9 cellular contexts compared by ENCODE assay signal in the genomic region with DNA sequence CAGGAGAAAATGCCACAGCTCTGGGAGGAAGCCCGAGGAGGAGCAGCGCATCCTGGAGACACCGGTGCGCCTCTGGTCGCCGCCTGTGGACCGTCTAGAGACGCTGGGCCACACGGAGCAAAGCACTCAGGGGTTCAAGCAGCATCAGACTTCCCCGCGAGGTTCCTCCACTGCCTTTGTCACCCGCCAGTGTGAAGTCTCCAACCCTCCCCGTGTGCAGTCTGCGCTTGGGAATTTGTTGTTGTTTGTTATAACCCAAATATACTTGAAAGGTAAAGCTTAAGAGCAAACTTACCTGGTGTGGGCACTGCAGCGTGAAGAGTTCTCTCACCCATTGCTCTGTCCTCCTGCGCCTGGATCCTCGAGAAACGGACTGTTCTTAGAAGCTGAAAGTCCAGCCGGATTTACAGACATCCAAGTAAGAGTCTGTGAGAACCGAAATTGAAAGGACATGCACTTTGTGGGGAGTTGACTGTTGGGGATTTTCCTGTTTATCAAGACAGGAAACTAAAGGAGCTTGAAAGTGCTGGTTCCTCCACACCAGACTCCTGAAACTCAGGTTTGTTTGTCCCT.
DNase-seq lines count a peak whose midpoint lies in the region; ATAC-seq lines count a peak whose summit lies in the region.
"Had no signal": no experiment of that assay in that cellular context is flagged by ENCODE, and none has a peak within 500 bp of the region (broad histone marks: within the 10 kb centered on the region; RNA-seq: fewer than 3 reads in every experiment).

A gene with protein sequence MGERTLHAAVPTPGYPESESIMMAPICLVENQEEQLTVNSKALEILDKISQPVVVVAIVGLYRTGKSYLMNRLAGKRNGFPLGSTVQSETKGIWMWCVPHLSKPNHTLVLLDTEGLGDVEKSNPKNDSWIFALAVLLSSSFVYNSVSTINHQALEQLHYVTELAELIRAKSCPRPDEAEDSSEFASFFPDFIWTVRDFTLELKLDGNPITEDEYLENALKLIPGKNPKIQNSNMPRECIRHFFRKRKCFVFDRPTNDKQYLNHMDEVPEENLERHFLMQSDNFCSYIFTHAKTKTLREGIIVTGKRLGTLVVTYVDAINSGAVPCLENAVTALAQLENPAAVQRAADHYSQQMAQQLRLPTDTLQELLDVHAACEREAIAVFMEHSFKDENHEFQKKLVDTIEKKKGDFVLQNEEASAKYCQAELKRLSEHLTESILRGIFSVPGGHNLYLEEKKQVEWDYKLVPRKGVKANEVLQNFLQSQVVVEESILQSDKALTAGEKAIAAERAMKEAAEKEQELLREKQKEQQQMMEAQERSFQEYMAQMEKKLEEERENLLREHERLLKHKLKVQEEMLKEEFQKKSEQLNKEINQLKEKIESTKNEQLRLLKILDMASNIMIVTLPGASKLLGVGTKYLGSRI (minus strand): TSS at position 443 of the 573 bp plus-strand sequence. CDS start 108 bp downstream, at position 335.

- peak; percentile 12 for DNase-seq in SIG-M5 treated with dmso at 0.1 percent for 504 hours (lab: John Stamatoyannopoulos, UW; ENCODE audit: unreplicated experiment)
- DNase-seq in SIG-M5 (lab: John Stamatoyannopoulos, UW) = no peak
- peak; percentile 13 to 35 for DNase-seq in activated CD4-positive, alpha-beta T cell treated with anti-CD3 and anti-CD28 coated beads, Interleukin-2, amount 50 U/mL, for 24 hours (ENCODE audit: low read depth in 1 of 2, low spot score in 1 of 2)
- DNase-seq in stimulated activated naive B cell treated with anti-CD40 and anti-IgM and Interleukin-4, amounts not matched to agents 10 μg/mL and 1 μg/mL and 100 μg/mL, for 72 hours = peak; percentile 24
- DNase-seq in GOT3 (lab: John Stamatoyannopoulos, UW) = no peak

- H3K4me3 Mint-ChIP-seq in stimulated activated naive B cell treated with anti-CD40 and anti-IgM and Interleukin-4, amounts not matched to agents 10 μg/mL and 1 μg/mL and 100 μg/mL, for 72 hours = peak within 1 kb of the TSS; percentile 88 to 90

- H3K9me3 Mint-ChIP-seq in stimulated activated naive B cell treated with anti-CD40 and anti-IgM and Interleukin-4, amounts not matched to agents 10 μg/mL and 1 μg/mL and 100 μg/mL, for 72 hours = peaks cover 0 to 1% of the 10 kb centered on the region in 2 donors

- no peaks in the 10 kb centered on the region for H3K36me3 ChIP-seq in duodenal mucosa (ENCODE audit: control insufficient read depth in 1 of 2, insufficient read depth in 2 of 2, low read length in 2 of 2)
- H3K36me3 ChIP-seq in mucosa of rectum (ENCODE audit: control insufficient read depth in 2 of 2, insufficient read depth in 2 of 2, low read length in 2 of 2) = peaks cover 0 to 2% of the 10 kb centered on the region in 2 donors

- H3K9ac ChIP-seq in duodenal mucosa (ENCODE audit: low read depth in 1 of 2, low read length in 2 of 2) (peak within 1 kb of the TSS; percentile 83 to 85), mucosa of rectum (ENCODE audit: low read depth in 1 of 2, low read length in 2 of 2) (peak within 1 kb of the TSS; percentile 76 to 81)

- H3K4me1 Mint-ChIP-seq in stimulated activated naive B cell treated with anti-CD40 and anti-IgM and Interleukin-4, amounts not matched to agents 10 μg/mL and 1 μg/mL and 100 μg/mL, for 72 hours = peaks cover 35 to 66% of the 10 kb centered on the region in 2 donors

- ATAC-seq in HG03442 (IDR thresholded peaks at IDR 0.05; ENCODE audit: unreplicated experiment) = peak; percentile 35
- ATAC-seq in stimulated activated naive B cell treated with anti-CD40 and anti-IgM and Interleukin-4, amounts not matched to agents 10 μg/mL and 1 μg/mL and 100 μg/mL, for 72 hours (replicated peaks) = peak; percentile 44 to 59

- no peaks in the 10 kb centered on the region for H3K27me3 ChIP-seq in duodenal mucosa (ENCODE audit: control insufficient read depth in 1 of 2, insufficient read depth in 2 of 2, low read length in 2 of 2)
- no peaks in the 10 kb centered on the region for H3K27me3 ChIP-seq in mucosa of rectum (ENCODE audit: control insufficient read depth in 2 of 2, insufficient read depth in 2 of 2, low read length in 2 of 2)

- H3K4me3 ChIP-seq in duodenal mucosa (ENCODE audit: low read depth in 1 of 2, low read length in 2 of 2) (peak within 1 kb of the TSS; percentile 88 to 98), mucosa of rectum (ENCODE audit: low read length in 2 of 2) (peak within 1 kb of the TSS; percentile 81 to 86)

- no peaks in the 10 kb centered on the region for H3K27me3 Mint-ChIP-seq in stimulated activated naive B cell treated with anti-CD40 and anti-IgM and Interleukin-4, amounts not matched to agents 10 μg/mL and 1 μg/mL and 100 μg/mL, for 72 hours

- H3K36me3 Mint-ChIP-seq in stimulated activated naive B cell treated with anti-CD40 and anti-IgM and Interleukin-4, amounts not matched to agents 10 μg/mL and 1 μg/mL and 100 μg/mL, for 72 hours = peaks cover 0 to 3% of the 10 kb centered on the region in 2 donors

- H3K27ac Mint-ChIP-seq in stimulated activated naive B cell treated with anti-CD40 and anti-IgM and Interleukin-4, amounts not matched to agents 10 μg/mL and 1 μg/mL and 100 μg/mL, for 72 hours = peak within 1 kb of the TSS; percentile 91

- H3K27ac ChIP-seq in duodenal mucosa (ENCODE audit: low read depth, low read length) = peak within 1 kb of the TSS; percentile 71
- peak within 1 kb of the TSS; percentile 66 to 79 for H3K27ac ChIP-seq in mucosa of rectum (ENCODE audit: low read depth in 2 of 2, low read length in 2 of 2)
- H3K27ac ChIP-seq: C4-2B had no signal

- peaks cover 6 to 20% of the 10 kb centered on the region in 2 donors for H3K4me1 ChIP-seq in duodenal mucosa (ENCODE audit: control insufficient read depth in 1 of 2, insufficient read depth in 2 of 2, low read length in 2 of 2)
- peaks cover 0 to 7% of the 10 kb centered on the region in 2 donors for H3K4me1 ChIP-seq in mucosa of rectum (ENCODE audit: control insufficient read depth in 2 of 2, insufficient read depth in 2 of 2, low read length in 2 of 2)

- H3K9me3 ChIP-seq in duodenal mucosa (ENCODE audit: control insufficient read depth in 1 of 2, low read length in 2 of 2) (no peaks in the 10 kb centered on the region), mucosa of rectum (ENCODE audit: control insufficient read depth in 2 of 2, low read length in 2 of 2) (no peaks in the 10 kb centered on the region)

Comparison
In these comparisons a context has a peak if more than half of its experiments do, and no peak if none do; other contexts are left out.
1. DNase-seq: peak in SIG-M5 treated with dmso at 0.1 percent for 504 hours (single experiment), activated CD4-positive, alpha-beta T cell treated with anti-CD3 and anti-CD28 coated beads, Interleukin-2, amount 50 U/mL, for 24 hours (2 of 2) and stimulated activated naive B cell treated with anti-CD40 and anti-IgM and Interleukin-4, amounts not matched to agents 10 μg/mL and 1 μg/mL and 100 μg/mL, for 72 hours (single experiment); none in SIG-M5 (single experiment) and GOT3 (single experiment).